In the genomic region with DNA sequence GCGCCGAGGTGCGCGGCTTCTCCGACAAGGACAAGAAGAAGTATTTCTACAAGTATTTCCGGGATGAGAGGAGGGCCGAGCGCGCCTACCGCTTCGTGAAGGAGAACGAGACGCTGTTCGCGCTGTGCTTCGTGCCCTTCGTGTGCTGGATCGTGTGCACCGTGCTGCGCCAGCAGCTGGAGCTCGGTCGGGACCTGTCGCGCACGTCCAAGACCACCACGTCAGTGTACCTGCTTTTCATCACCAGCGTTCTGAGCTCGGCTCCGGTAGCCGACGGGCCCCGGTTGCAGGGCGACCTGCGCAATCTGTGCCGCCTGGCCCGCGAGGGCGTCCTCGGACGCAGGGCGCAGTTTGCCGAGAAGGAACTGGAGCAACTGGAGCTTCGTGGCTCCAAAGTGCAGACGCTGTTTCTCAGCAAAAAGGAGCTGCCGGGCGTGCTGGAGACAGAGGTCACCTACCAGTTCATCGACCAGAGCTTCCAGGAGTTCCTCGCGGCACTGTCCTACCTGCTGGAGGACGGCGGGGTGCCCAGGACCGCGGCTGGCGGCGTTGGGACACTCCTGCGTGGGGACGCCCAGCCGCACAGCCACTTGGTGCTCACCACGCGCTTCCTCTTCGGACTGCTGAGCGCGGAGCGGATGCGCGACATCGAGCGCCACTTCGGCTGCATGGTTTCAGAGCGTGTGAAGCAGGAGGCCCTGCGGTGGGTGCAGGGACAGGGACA, we compare ENCODE assay signal across 1 cellular context.
A peak's percentile ranks its signal among the peaks of the same experiment; 100 is the strongest.
TF ChIP-seq lines count a peak whose summit lies in the region.

No MANE protein-coding gene starts in this region.

TF ChIP-seq in K562, 482 proteins besides CTCF, POLR2A, EP300 and RAD21:
- TF ChIP-seq KLF10 (CRISPR knock-in tag; IDR thresholded peaks at IDR 0.05) (no peak), RBM15 (IDR thresholded peaks at IDR 0.05; ENCODE audit: insufficient read depth, low read length) (no peak), ZFP36 (IDR thresholded peaks at IDR 0.05; ENCODE audit: low read depth, low read length, partially characterized antibody) (no peak), ETS2 (tag; IDR thresholded peaks at IDR 0.05; ENCODE audit: borderline replicate concordance, poor library complexity, severe bottlenecking) (no peak), TBL1XR1 (IDR thresholded peaks at IDR 0.05; ENCODE audit: low read length in 2 of 2) (no peak), BMI1 (IDR thresholded peaks at IDR 0.05; ENCODE audit: low read length) (no peak), SOX6 (IDR thresholded peaks at IDR 0.05) (no peak), FOS (IDR thresholded peaks at IDR 0.05; ENCODE audit: extremely low read depth, insufficient read length) (no peak), THAP7 (CRISPR knock-in tag; IDR thresholded peaks at IDR 0.05) (no peak), POLR2G (IDR thresholded peaks at IDR 0.05; ENCODE audit: low read depth, low read length) (peak; percentile 73), ZNF695 (CRISPR knock-in tag; IDR thresholded peaks at IDR 0.05) (no peak), SMC3 (conservative IDR thresholded peaks at IDR 0.05; ENCODE audit: insufficient read depth, low read depth, low read length) (no peak), ATF2 (CRISPR knock-in tag; IDR thresholded peaks at IDR 0.05) (no peak), FIP1L1 (IDR thresholded peaks at IDR 0.05; ENCODE audit: low read depth, low read length, poor library complexity, severe bottlenecking) (peak; percentile 6), HMG20A (CRISPR knock-in tag; conservative IDR thresholded peaks at IDR 0.05) (no peak), ZNF311 (CRISPR knock-in tag; IDR thresholded peaks at IDR 0.05) (no peak), HEY1 (CRISPR knock-in tag; IDR thresholded peaks at IDR 0.05; ENCODE audit: borderline replicate concordance) (no peak), ZNF398 (CRISPR knock-in tag; IDR thresholded peaks at IDR 0.05) (no peak), RCOR1 (IDR thresholded peaks at IDR 0.05; ENCODE audit: borderline replicate concordance in 1 of 2, low read depth in 2 of 2, low read length in 2 of 2) (no peak)
- TF ChIP-seq, protein P1, sequence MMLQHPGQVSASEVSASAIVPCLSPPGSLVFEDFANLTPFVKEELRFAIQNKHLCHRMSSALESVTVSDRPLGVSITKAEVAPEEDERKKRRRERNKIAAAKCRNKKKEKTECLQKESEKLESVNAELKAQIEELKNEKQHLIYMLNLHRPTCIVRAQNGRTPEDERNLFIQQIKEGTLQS (IDR thresholded peaks at IDR 0.05), result no peak
- TF ChIP-seq, protein P1 (CRISPR knock-in tag; conservative IDR thresholded peaks at IDR 0.05), result no peak
- TF ChIP-seq, protein P2, sequence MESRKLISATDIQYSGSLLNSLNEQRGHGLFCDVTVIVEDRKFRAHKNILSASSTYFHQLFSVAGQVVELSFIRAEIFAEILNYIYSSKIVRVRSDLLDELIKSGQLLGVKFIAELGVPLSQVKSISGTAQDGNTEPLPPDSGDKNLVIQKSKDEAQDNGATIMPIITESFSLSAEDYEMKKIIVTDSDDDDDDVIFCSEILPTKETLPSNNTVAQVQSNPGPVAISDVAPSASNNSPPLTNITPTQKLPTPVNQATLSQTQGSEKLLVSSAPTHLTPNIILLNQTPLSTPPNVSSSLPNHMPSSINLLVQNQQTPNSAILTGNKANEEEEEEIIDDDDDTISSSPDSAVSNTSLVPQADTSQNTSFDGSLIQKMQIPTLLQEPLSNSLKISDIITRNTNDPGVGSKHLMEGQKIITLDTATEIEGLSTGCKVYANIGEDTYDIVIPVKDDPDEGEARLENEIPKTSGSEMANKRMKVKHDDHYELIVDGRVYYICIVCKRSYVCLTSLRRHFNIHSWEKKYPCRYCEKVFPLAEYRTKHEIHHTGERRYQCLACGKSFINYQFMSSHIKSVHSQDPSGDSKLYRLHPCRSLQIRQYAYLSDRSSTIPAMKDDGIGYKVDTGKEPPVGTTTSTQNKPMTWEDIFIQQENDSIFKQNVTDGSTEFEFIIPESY (CRISPR knock-in tag; IDR thresholded peaks at IDR 0.05), result peak; percentile 91
- TF ChIP-seq, protein P3, sequence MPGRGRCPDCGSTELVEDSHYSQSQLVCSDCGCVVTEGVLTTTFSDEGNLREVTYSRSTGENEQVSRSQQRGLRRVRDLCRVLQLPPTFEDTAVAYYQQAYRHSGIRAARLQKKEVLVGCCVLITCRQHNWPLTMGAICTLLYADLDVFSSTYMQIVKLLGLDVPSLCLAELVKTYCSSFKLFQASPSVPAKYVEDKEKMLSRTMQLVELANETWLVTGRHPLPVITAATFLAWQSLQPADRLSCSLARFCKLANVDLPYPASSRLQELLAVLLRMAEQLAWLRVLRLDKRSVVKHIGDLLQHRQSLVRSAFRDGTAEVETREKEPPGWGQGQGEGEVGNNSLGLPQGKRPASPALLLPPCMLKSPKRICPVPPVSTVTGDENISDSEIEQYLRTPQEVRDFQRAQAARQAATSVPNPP (IDR thresholded peaks at IDR 0.05; ENCODE audit: borderline replicate concordance, insufficient read depth, insufficient read length), result no peak
- TF ChIP-seq, protein P4, sequence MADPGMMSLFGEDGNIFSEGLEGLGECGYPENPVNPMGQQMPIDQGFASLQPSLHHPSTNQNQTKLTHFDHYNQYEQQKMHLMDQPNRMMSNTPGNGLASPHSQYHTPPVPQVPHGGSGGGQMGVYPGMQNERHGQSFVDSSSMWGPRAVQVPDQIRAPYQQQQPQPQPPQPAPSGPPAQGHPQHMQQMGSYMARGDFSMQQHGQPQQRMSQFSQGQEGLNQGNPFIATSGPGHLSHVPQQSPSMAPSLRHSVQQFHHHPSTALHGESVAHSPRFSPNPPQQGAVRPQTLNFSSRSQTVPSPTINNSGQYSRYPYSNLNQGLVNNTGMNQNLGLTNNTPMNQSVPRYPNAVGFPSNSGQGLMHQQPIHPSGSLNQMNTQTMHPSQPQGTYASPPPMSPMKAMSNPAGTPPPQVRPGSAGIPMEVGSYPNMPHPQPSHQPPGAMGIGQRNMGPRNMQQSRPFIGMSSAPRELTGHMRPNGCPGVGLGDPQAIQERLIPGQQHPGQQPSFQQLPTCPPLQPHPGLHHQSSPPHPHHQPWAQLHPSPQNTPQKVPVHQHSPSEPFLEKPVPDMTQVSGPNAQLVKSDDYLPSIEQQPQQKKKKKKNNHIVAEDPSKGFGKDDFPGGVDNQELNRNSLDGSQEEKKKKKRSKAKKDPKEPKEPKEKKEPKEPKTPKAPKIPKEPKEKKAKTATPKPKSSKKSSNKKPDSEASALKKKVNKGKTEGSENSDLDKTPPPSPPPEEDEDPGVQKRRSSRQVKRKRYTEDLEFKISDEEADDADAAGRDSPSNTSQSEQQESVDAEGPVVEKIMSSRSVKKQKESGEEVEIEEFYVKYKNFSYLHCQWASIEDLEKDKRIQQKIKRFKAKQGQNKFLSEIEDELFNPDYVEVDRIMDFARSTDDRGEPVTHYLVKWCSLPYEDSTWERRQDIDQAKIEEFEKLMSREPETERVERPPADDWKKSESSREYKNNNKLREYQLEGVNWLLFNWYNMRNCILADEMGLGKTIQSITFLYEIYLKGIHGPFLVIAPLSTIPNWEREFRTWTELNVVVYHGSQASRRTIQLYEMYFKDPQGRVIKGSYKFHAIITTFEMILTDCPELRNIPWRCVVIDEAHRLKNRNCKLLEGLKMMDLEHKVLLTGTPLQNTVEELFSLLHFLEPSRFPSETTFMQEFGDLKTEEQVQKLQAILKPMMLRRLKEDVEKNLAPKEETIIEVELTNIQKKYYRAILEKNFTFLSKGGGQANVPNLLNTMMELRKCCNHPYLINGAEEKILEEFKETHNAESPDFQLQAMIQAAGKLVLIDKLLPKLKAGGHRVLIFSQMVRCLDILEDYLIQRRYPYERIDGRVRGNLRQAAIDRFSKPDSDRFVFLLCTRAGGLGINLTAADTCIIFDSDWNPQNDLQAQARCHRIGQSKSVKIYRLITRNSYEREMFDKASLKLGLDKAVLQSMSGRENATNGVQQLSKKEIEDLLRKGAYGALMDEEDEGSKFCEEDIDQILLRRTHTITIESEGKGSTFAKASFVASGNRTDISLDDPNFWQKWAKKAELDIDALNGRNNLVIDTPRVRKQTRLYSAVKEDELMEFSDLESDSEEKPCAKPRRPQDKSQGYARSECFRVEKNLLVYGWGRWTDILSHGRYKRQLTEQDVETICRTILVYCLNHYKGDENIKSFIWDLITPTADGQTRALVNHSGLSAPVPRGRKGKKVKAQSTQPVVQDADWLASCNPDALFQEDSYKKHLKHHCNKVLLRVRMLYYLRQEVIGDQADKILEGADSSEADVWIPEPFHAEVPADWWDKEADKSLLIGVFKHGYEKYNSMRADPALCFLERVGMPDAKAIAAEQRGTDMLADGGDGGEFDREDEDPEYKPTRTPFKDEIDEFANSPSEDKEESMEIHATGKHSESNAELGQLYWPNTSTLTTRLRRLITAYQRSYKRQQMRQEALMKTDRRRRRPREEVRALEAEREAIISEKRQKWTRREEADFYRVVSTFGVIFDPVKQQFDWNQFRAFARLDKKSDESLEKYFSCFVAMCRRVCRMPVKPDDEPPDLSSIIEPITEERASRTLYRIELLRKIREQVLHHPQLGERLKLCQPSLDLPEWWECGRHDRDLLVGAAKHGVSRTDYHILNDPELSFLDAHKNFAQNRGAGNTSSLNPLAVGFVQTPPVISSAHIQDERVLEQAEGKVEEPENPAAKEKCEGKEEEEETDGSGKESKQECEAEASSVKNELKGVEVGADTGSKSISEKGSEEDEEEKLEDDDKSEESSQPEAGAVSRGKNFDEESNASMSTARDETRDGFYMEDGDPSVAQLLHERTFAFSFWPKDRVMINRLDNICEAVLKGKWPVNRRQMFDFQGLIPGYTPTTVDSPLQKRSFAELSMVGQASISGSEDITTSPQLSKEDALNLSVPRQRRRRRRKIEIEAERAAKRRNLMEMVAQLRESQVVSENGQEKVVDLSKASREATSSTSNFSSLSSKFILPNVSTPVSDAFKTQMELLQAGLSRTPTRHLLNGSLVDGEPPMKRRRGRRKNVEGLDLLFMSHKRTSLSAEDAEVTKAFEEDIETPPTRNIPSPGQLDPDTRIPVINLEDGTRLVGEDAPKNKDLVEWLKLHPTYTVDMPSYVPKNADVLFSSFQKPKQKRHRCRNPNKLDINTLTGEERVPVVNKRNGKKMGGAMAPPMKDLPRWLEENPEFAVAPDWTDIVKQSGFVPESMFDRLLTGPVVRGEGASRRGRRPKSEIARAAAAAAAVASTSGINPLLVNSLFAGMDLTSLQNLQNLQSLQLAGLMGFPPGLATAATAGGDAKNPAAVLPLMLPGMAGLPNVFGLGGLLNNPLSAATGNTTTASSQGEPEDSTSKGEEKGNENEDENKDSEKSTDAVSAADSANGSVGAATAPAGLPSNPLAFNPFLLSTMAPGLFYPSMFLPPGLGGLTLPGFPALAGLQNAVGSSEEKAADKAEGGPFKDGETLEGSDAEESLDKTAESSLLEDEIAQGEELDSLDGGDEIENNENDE (IDR thresholded peaks at IDR 0.05; ENCODE audit: low read depth, low read length), result no peak
- TF ChIP-seq, protein P5, sequence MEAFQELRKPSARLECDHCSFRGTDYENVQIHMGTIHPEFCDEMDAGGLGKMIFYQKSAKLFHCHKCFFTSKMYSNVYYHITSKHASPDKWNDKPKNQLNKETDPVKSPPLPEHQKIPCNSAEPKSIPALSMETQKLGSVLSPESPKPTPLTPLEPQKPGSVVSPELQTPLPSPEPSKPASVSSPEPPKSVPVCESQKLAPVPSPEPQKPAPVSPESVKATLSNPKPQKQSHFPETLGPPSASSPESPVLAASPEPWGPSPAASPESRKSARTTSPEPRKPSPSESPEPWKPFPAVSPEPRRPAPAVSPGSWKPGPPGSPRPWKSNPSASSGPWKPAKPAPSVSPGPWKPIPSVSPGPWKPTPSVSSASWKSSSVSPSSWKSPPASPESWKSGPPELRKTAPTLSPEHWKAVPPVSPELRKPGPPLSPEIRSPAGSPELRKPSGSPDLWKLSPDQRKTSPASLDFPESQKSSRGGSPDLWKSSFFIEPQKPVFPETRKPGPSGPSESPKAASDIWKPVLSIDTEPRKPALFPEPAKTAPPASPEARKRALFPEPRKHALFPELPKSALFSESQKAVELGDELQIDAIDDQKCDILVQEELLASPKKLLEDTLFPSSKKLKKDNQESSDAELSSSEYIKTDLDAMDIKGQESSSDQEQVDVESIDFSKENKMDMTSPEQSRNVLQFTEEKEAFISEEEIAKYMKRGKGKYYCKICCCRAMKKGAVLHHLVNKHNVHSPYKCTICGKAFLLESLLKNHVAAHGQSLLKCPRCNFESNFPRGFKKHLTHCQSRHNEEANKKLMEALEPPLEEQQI (IDR thresholded peaks at IDR 0.05), result no peak
